ENCODE assay signal across 11 cellular contexts in genomic region chr19:29527500-29528328, GRCh38. TPM values are rescaled to one million over a fixed set of nuclear protein-coding genes. Genes with fewer than 3 reads are reported as not detected.
DNase-seq lines count a peak whose midpoint lies in the region; ATAC-seq, FAIRE-seq and TF ChIP-seq lines count a peak whose summit lies in the region.
"Had no signal": no experiment of that assay in that cellular context is flagged by ENCODE, and none has a peak within 500 bp of the region (broad histone marks: within the 10 kb centered on the region; RNA-seq: fewer than 3 reads in every experiment).

No MANE protein-coding gene starts in this region.

- H3K27ac ChIP-seq in A673 (ENCODE audit: low read depth, low read length, poor library complexity, severe bottlenecking) (no peak overlapping the region), GM23248 (no peak overlapping the region), astrocyte (ENCODE audit: low read depth, low read length) (no peak overlapping the region)

- peaks cover 8% of the 10 kb centered on the region for H3K9me3 Mint-ChIP-seq in astrocyte (ENCODE audit: unreplicated experiment)
- no peaks in the 10 kb centered on the region for H3K9me3 Mint-ChIP-seq in natural killer cell treated with Interleukin-12 subunit alpha and Interleukin-12 subunit beta and Interleukin-15 and Interleukin-18, amount 100 ng/mL, for 72 hours

- H3K9me2 ChIP-seq in GM23248 (ENCODE audit: insufficient read depth): no peaks in the 10 kb centered on the region

- intact Hi-C loops in A673 (cut with micrococcal nuclease; ENCODE audit: unreplicated experiment): no loop called here

- H3K4me2 ChIP-seq in GM23248 (ENCODE audit: unreplicated experiment) (peak overlapping the region; percentile 80), astrocyte (ENCODE audit: low read length) (peak overlapping the region; percentile 78)

- no peak for FAIRE-seq in astrocyte (lab: Jason Lieb, UNC)

- no peak overlapping the region for H3K27ac Mint-ChIP-seq in astrocyte (ENCODE audit: unreplicated experiment)
- H3K27ac Mint-ChIP-seq in natural killer cell treated with Interleukin-12 subunit alpha and Interleukin-12 subunit beta and Interleukin-15 and Interleukin-18, amount 100 ng/mL, for 72 hours: peak overlapping the region in 1 of 2 donors; percentile 47

- peaks cover 3% of the 10 kb centered on the region for H3K4me1 Mint-ChIP-seq in astrocyte (ENCODE audit: low read depth, unreplicated experiment)
- peaks cover 13 to 18% of the 10 kb centered on the region in 2 donors for H3K4me1 Mint-ChIP-seq in natural killer cell treated with Interleukin-12 subunit alpha and Interleukin-12 subunit beta and Interleukin-15 and Interleukin-18, amount 100 ng/mL, for 72 hours (ENCODE audit: low read depth in 2 of 2)

- 14% methylated on average over 27 to 31 of the region's 31 CpGs for WGBS in GM23248 (ENCODE audit: low coverage in 1 of 2, low lambda C conversion rate in 2 of 2, missing lambda C conversion rate in 2 of 2), 2 experiments

- CTCF ChIA-PET in A673 (lab: Charles Lee): interaction anchor here (0.9 to 1.0 kb wide), 3 partner anchors 83 to 265 kb away, joined by 3 read pairs; no protein-coding TSS in a partner anchor

- in situ Hi-C loops in GM23248 (cut with MboI): no loop called here

- POLR2A ChIA-PET in A673 (lab: Charles Lee; ENCODE audit: low non-redundant PET): no interaction called here

- H3K27me3 Mint-ChIP-seq in astrocyte (ENCODE audit: low read depth, unreplicated experiment): peaks cover 64% of the 10 kb centered on the region
- peaks cover 30 to 52% of the 10 kb centered on the region in 2 donors for H3K27me3 Mint-ChIP-seq in natural killer cell treated with Interleukin-12 subunit alpha and Interleukin-12 subunit beta and Interleukin-15 and Interleukin-18, amount 100 ng/mL, for 72 hours

- H3K9me3 ChIP-seq in A673 (ENCODE audit: low read depth, low read length, poor library complexity, severe bottlenecking) (no peaks in the 10 kb centered on the region), GM23248 (ENCODE audit: low read depth) (no peaks in the 10 kb centered on the region), astrocyte (ENCODE audit: insufficient read depth, low read depth, low read length) (peaks cover 7% of the 10 kb centered on the region)

- H2AFZ ChIP-seq in GM23248: peak overlapping the region; percentile 53
- peak overlapping the region; percentile 52 for H2AFZ ChIP-seq in astrocyte (ENCODE audit: low read depth, low read length)

- DNase-seq in A673 (ENCODE audit: low spot score) (no peak), GM23248 (no peak), astrocyte (ENCODE audit: low read depth) (no peak), SIG-M5 treated with dmso at 0.1 percent for 504 hours (lab: John Stamatoyannopoulos, UW; ENCODE audit: unreplicated experiment) (no peak), KG1 (lab: John Stamatoyannopoulos, UW) (no peak), DMS 273 treated with DMSO at 0.1 percent for 48 hours (lab: John Stamatoyannopoulos, UW) (no peak)
- DNase-seq in natural killer cell treated with Interleukin-12 subunit alpha and Interleukin-12 subunit beta and Interleukin-15 and Interleukin-18, amount 100 ng/mL, for 72 hours (ENCODE audit: low spot score): no peak
- DNase-seq: NK-92 treated with Interleukin-12 subunit alpha and Interleukin-12 subunit beta, amount 100 ng/mL, for 24 hours had no signal

- BruUV-seq in A673 (replicated peaks; lab: Mats Ljungman, UMichigan): no TSS peak

- H4K20me1 ChIP-seq in GM23248 (ENCODE audit: insufficient read depth): no peaks in the 10 kb centered on the region
- H4K20me1 ChIP-seq in astrocyte (ENCODE audit: insufficient read depth, low read length): no peaks in the 10 kb centered on the region

- H3K4me3 ChIP-seq in A673 (ENCODE audit: low read depth, low read length, poor library complexity, severe bottlenecking) (no peak overlapping the region), GM23248 (peak overlapping the region; percentile 57), astrocyte (ENCODE audit: insufficient read depth, low read depth, low read length) (no peak overlapping the region)

- no peaks in the 10 kb centered on the region for H3F3A ChIP-seq in GM23248 (ENCODE audit: insufficient read depth)

- H3K9ac ChIP-seq in GM23248 (no peak overlapping the region), astrocyte (ENCODE audit: low read length) (no peak overlapping the region)

- H3K27me3 ChIP-seq in A673 (replicated peaks; ENCODE audit: insufficient read depth, low read depth, low read length, poor library complexity) (peaks cover 95% of the 10 kb centered on the region), GM23248 (replicated peaks; ENCODE audit: insufficient read depth) (peaks cover 58% of the 10 kb centered on the region), astrocyte (ENCODE audit: insufficient read depth, low read length) (peaks cover 47% of the 10 kb centered on the region)

- no peaks in the 10 kb centered on the region for H3K36me3 ChIP-seq in A673 (ENCODE audit: insufficient read depth, low read length, poor library complexity, severe bottlenecking)
- H3K36me3 ChIP-seq in GM23248 (ENCODE audit: low read depth): no peaks in the 10 kb centered on the region
- no peaks in the 10 kb centered on the region for H3K36me3 ChIP-seq in astrocyte (ENCODE audit: insufficient read depth, low read length)

- TF ChIP-seq CTCF in A673 (conservative IDR thresholded peaks at IDR 0.05; ENCODE audit: low read depth, low read length) (0 out of 2 replicates have a peak, but pooled peaks have one; percentile 16), astrocyte (IDR thresholded peaks at IDR 0.05; ENCODE audit: insufficient read depth, low read depth, low read length) (no peak)

- no peak for ATAC-seq in natural killer cell treated with Interleukin-12 subunit alpha and Interleukin-12 subunit beta and Interleukin-15 and Interleukin-18, amount 100 ng/mL, for 72 hours
- ATAC-seq in HG03175 (IDR thresholded peaks at IDR 0.05; ENCODE audit: unreplicated experiment): no peak

- H3K79me2 ChIP-seq in GM23248 (ENCODE audit: insufficient read depth) (no peaks in the 10 kb centered on the region), astrocyte (ENCODE audit: insufficient read depth, low read length) (no peaks in the 10 kb centered on the region)

- H3K36me3 Mint-ChIP-seq in astrocyte (ENCODE audit: low read depth, unreplicated experiment): no peaks in the 10 kb centered on the region
- H3K36me3 Mint-ChIP-seq in natural killer cell treated with Interleukin-12 subunit alpha and Interleukin-12 subunit beta and Interleukin-15 and Interleukin-18, amount 100 ng/mL, for 72 hours: no peaks in the 10 kb centered on the region

- H3K4me1 ChIP-seq in A673 (ENCODE audit: insufficient read depth, low read length, poor library complexity, severe bottlenecking): no peaks in the 10 kb centered on the region
- H3K4me1 ChIP-seq in GM23248 (ENCODE audit: insufficient read depth): no peaks in the 10 kb centered on the region
- no peaks in the 10 kb centered on the region for H3K4me1 ChIP-seq in astrocyte (ENCODE audit: insufficient read depth, low read length)

- peak overlapping the region; percentile 56 for H3K4me3 Mint-ChIP-seq in astrocyte (ENCODE audit: unreplicated experiment)
- H3K4me3 Mint-ChIP-seq in natural killer cell treated with Interleukin-12 subunit alpha and Interleukin-12 subunit beta and Interleukin-15 and Interleukin-18, amount 100 ng/mL, for 72 hours: peak overlapping the region; percentile 62

RNA-seq across cellular contexts. Expression of gene VSTM2B, which starts 1.9 kb away (rescaled TPM):
- not detected in 2 replicates for total RNA-seq in A673 (2021)
- not detected in 2 replicates for total RNA-seq in GM23248 (2014; rRNA removed; shearing (Covaris generic))
- polyA plus RNA-seq in GM23248 (2016; fragmentation: Nextera tagmentation; extraction: Ambion mirVana): not detected in 2 replicates
- not detected in 2 replicates for total RNA-seq in astrocyte
- total RNA-seq in natural killer cell treated with Interleukin-12 subunit alpha and Interleukin-12 subunit beta and Interleukin-15 and Interleukin-18, amount 100 ng/mL, for 72 hours: not detected
- total RNA-seq: skeletal muscle tissue, subcutaneous adipose tissue had no signal
